In genomic region chr22:29115682-29116313, GRCh38 we compare ENCODE assay signal across 31 cellular contexts. TPM values are rescaled to one million over a fixed set of nuclear protein-coding genes. Genes with fewer than 3 reads are reported as not detected.
DNase-seq lines count a peak whose midpoint lies in the region; ATAC-seq, FAIRE-seq and TF ChIP-seq lines count a peak whose summit lies in the region.
"Had no signal": no experiment of that assay in that cellular context is flagged by ENCODE, and none has a peak within 500 bp of the region (broad histone marks: within the 10 kb centered on the region; RNA-seq: fewer than 3 reads in every experiment).

No MANE protein-coding gene starts in this region.

- H3K27ac Mint-ChIP-seq in activated CD8-positive, alpha-beta memory T cell treated with anti-CD3 and anti-CD28 coated beads, Interleukin-2, amount 10 ng/mL, durations not matched to agents 7 days and 5 days = peak overlapping the region; percentile 41
- H3K27ac Mint-ChIP-seq in neural progenitor cell = peak overlapping the region; percentile 2
- H3K27ac Mint-ChIP-seq: activated naive CD4-positive, alpha-beta T cell treated with anti-CD3 and anti-CD28 coated beads, Interleukin-2, amount 50 U/mL, for 72 hours; activated T-helper 17 cell treated with anti-CD3 and anti-CD28 coated beads, Interleukin-2, amount 50 U/mL, for 72 hours had no signal

- H3K4me1 ChIP-seq in left ventricle myocardium inferior (peaks cover 21% of the 10 kb centered on the region), neural progenitor cell (no peaks in the 10 kb centered on the region), PC-3 (ENCODE audit: insufficient read depth, low read length) (peaks cover 16% of the 10 kb centered on the region)
- H3K4me1 ChIP-seq: ascending aorta, BLaER1 had no signal

- no peak for TF ChIP-seq POLR2A in H54 (IDR thresholded peaks at IDR 0.05; ENCODE audit: low read depth, low read length)

- H3K36me3 Mint-ChIP-seq in activated CD8-positive, alpha-beta memory T cell treated with anti-CD3 and anti-CD28 coated beads, Interleukin-2, amount 10 ng/mL, durations not matched to agents 7 days and 5 days = peaks cover 19% of the 10 kb centered on the region
- H3K36me3 Mint-ChIP-seq in neural progenitor cell = peaks cover 15% of the 10 kb centered on the region

- no TSS peak for BruUV-seq in PC-3 (replicated peaks; lab: Mats Ljungman, UMichigan)

- H3K4me2 ChIP-seq in neural progenitor cell = no peak overlapping the region
- H3K4me2 ChIP-seq in PC-3 (ENCODE audit: low read length) = no peak overlapping the region
- H3K4me2 ChIP-seq: BLaER1 had no signal

- H2AFZ ChIP-seq in neural progenitor cell (replicated peaks) (no peak overlapping the region), PC-3 (ENCODE audit: low read length) (no peak overlapping the region)

- H3K9ac ChIP-seq in neural progenitor cell = no peak overlapping the region
- no peak overlapping the region for H3K9ac ChIP-seq in PC-3 (ENCODE audit: low read length)
- H3K9ac ChIP-seq: BLaER1 had no signal

- peaks cover 3% of the 10 kb centered on the region for H3K9me3 ChIP-seq in left ventricle myocardium inferior (replicated peaks)
- H3K9me3 ChIP-seq in neural progenitor cell (ENCODE audit: low read depth) = no peaks in the 10 kb centered on the region
- H3K9me3 ChIP-seq in PC-3 (ENCODE audit: low read length) = no peaks in the 10 kb centered on the region
- H3K9me3 ChIP-seq: ascending aorta, left lung, thyroid gland had no signal

- peaks cover 39% of the 10 kb centered on the region for H3K4me1 Mint-ChIP-seq in activated CD8-positive, alpha-beta memory T cell treated with anti-CD3 and anti-CD28 coated beads, Interleukin-2, amount 10 ng/mL, durations not matched to agents 7 days and 5 days
- H3K4me1 Mint-ChIP-seq in neural progenitor cell = peaks cover 9% of the 10 kb centered on the region

- H3K27me3 ChIP-seq in left ventricle myocardium inferior (ENCODE audit: low read depth) (no peaks in the 10 kb centered on the region), neural progenitor cell (no peaks in the 10 kb centered on the region), PC-3 (ENCODE audit: low read length) (no peaks in the 10 kb centered on the region)
- H3K27me3 ChIP-seq: ascending aorta, BLaER1, heart right ventricle, left lung, MG63, thyroid gland had no signal

- peak; percentile 13 for ATAC-seq in activated CD8-positive, alpha-beta memory T cell treated with anti-CD3 and anti-CD28 coated beads, Interleukin-2, amount 10 ng/mL, durations not matched to agents 7 days and 5 days
- ATAC-seq in PC-3 = no peak
- ATAC-seq: activated naive CD4-positive, alpha-beta T cell treated with anti-CD3 and anti-CD28 coated beads, Interleukin-2, amount 50 U/mL, for 72 hours; activated T-helper 17 cell treated with anti-CD3 and anti-CD28 coated beads, Interleukin-2, amount 50 U/mL, for 72 hours; left lung; sciatic nerve; stimulated activated naive CD8-positive, alpha-beta T cell treated with anti-CD3 and anti-CD28 coated beads, Interleukin-15, Interleukin-2, amounts not matched to agents 100 U/mL and 50 U/mL, for 24 hours had no signal

- no peak overlapping the region for H3K4me3 Mint-ChIP-seq in activated CD8-positive, alpha-beta memory T cell treated with anti-CD3 and anti-CD28 coated beads, Interleukin-2, amount 10 ng/mL, durations not matched to agents 7 days and 5 days
- H3K4me3 Mint-ChIP-seq in neural progenitor cell = no peak overlapping the region
- H3K4me3 Mint-ChIP-seq: activated T-helper 17 cell treated with anti-CD3 and anti-CD28 coated beads, Interleukin-2, amount 50 U/mL, for 72 hours had no signal

- TF ChIP-seq CTCF in left ventricle myocardium inferior (IDR thresholded peaks at IDR 0.05; ENCODE audit: borderline replicate concordance) (no peak), neural progenitor cell (IDR thresholded peaks at IDR 0.05) (no peak), PC-3 (conservative IDR thresholded peaks at IDR 0.05; ENCODE audit: low read depth, low read length) (no peak), GM13976 (IDR thresholded peaks at IDR 0.05; ENCODE audit: borderline replicate concordance, control extremely low read depth, extremely low read depth, insufficient read depth, missing control alignments) (no peak)

- CTCF ChIA-PET in activated CD8-positive, alpha-beta memory T cell treated with anti-CD3 and anti-CD28 coated beads, Interleukin-2, amount 10 ng/mL, durations not matched to agents 7 days and 5 days (lab: Charles Lee) = interaction anchor here (2.1 kb wide), 1 partner anchor 38 kb away, joined by 11 read pairs; no protein-coding TSS in a partner anchor
- CTCF ChIA-PET in PC-3 (lab: Charles Lee) = no interaction called here

- H3F3A ChIP-seq in neural progenitor cell (ENCODE audit: low read depth) (no peaks in the 10 kb centered on the region), PC-3 (ENCODE audit: low read length, unreplicated experiment) (no peaks in the 10 kb centered on the region)

- in situ Hi-C loops in GM13976 (cut with MboI; ENCODE audit: low sequenced_read_pairs, unreplicated experiment) = no loop called here

- H4K20me1 ChIP-seq in neural progenitor cell (ENCODE audit: low read depth) = no peaks in the 10 kb centered on the region
- H4K20me1 ChIP-seq in PC-3 (ENCODE audit: low read length) = no peaks in the 10 kb centered on the region
- H4K20me1 ChIP-seq: BLaER1 had no signal

- peaks cover 9% of the 10 kb centered on the region for H3K9me3 Mint-ChIP-seq in activated CD8-positive, alpha-beta memory T cell treated with anti-CD3 and anti-CD28 coated beads, Interleukin-2, amount 10 ng/mL, durations not matched to agents 7 days and 5 days (ENCODE audit: low read depth)
- H3K9me3 Mint-ChIP-seq in neural progenitor cell = peaks cover 7% of the 10 kb centered on the region

- H3K27me3 Mint-ChIP-seq in activated CD8-positive, alpha-beta memory T cell treated with anti-CD3 and anti-CD28 coated beads, Interleukin-2, amount 10 ng/mL, durations not matched to agents 7 days and 5 days = peaks cover 35% of the 10 kb centered on the region
- peaks cover 4% of the 10 kb centered on the region for H3K27me3 Mint-ChIP-seq in neural progenitor cell (ENCODE audit: insufficient read depth, low read depth)

- no peaks in the 10 kb centered on the region for H3K9me2 ChIP-seq in PC-3 (replicated peaks; ENCODE audit: low read length)

- no peak for DNase-seq in activated CD8-positive, alpha-beta memory T cell treated with anti-CD3 and anti-CD28 coated beads, Interleukin-2, amount 10 ng/mL, durations not matched to agents 7 days and 5 days
- DNase-seq in activated CD8-positive, alpha-beta memory T cell treated with anti-CD3 and anti-CD28 coated beads for 24 hours = no peak
- DNase-seq in OCI-M1 (lab: John Stamatoyannopoulos, UW) (peak; percentile 15), left ventricle myocardium inferior (no peak), neural progenitor cell (ENCODE audit: low spot score) (no peak), H54 (ENCODE audit: insufficient read length, low spot score) (no peak), PC-3 (no peak), GM13976 (ENCODE audit: low spot score) (no peak)
- DNase-seq: activated CD4-positive, alpha-beta T cell treated with anti-CD3 and anti-CD28 coated beads for 48 hours; Calu3; heart right ventricle; left lung; MG63; NCI-H1436; NCI-H2107; NCI-H510A; posterior cingulate gyrus; stimulated activated CD4-positive, alpha-beta T cell treated with anti-CD3 and anti-CD28 coated beads, Interleukin-15, amount 100 ng/mL, for 24 hours; stimulated activated naive CD8-positive, alpha-beta T cell treated with anti-CD3 and anti-CD28 coated beads, Interleukin-15, Interleukin-2, amounts not matched to agents 100 U/mL and 50 U/mL, for 24 hours; thyroid gland had no signal

- H3K79me2 ChIP-seq in neural progenitor cell (ENCODE audit: low read depth) (no peaks in the 10 kb centered on the region), PC-3 (ENCODE audit: low read length) (no peaks in the 10 kb centered on the region)

- H3K36me3 ChIP-seq in left ventricle myocardium inferior (no peaks in the 10 kb centered on the region), neural progenitor cell (no peaks in the 10 kb centered on the region), PC-3 (ENCODE audit: low read depth, low read length) (no peaks in the 10 kb centered on the region)
- H3K36me3 ChIP-seq: ascending aorta, BLaER1, heart right ventricle, left lung, MG63, thyroid gland had no signal

- POLR2A ChIA-PET in PC-3 (lab: Charles Lee; ENCODE audit: unreplicated experiment) = no interaction called here

- intact Hi-C loops in left ventricle myocardium inferior (cut with micrococcal nuclease) = no loop called here
- intact Hi-C loops in PC-3 (cut with micrococcal nuclease) = no loop called here

- H3K27ac ChIP-seq in left ventricle myocardium inferior (replicated peaks) = peak overlapping the region; percentile 53
- H3K27ac ChIP-seq in neural progenitor cell = no peak overlapping the region
- H3K27ac ChIP-seq in PC-3 (ENCODE audit: low read length) = no peak overlapping the region
- H3K27ac ChIP-seq: ascending aorta, BLaER1, left lung, SK-N-MC, thyroid gland, VCaP had no signal

- H3K4me3 ChIP-seq in left ventricle myocardium inferior (no peak overlapping the region), neural progenitor cell (no peak overlapping the region), PC-3 (ENCODE audit: low read length) (no peak overlapping the region)
- H3K4me3 ChIP-seq: ascending aorta, BLaER1, heart right ventricle, left lung, MG63, SK-N-MC, thyroid gland had no signal

- no peak for FAIRE-seq in H54 (lab: Jason Lieb, UNC)
- FAIRE-seq: endothelial cell of umbilical vein had no signal

RNA-seq across cellular contexts. Expression of gene KREMEN1, which starts 43.0 kb away (rescaled TPM):
- under 1 TPM; 0.09 to 0.47 TPM for total RNA-seq in activated CD8-positive, alpha-beta memory T cell treated with anti-CD3 and anti-CD28 coated beads, Interleukin-2, amount 10 ng/mL, durations not matched to agents 7 days and 5 days
- total RNA-seq in left ventricle myocardium inferior (102 TPM), neural progenitor cell (ENCODE audit: low replicate concordance) (1.4 and 1.9 TPM in 2 replicates), PC-3 (2014; rRNA removed) (2.7 and 4.1 TPM in 2 replicates)

RNA-seq across cellular contexts. Expression of gene C22orf31, which starts 54.2 kb away (rescaled TPM):
- not detected for total RNA-seq in activated CD8-positive, alpha-beta memory T cell treated with anti-CD3 and anti-CD28 coated beads, Interleukin-2, amount 10 ng/mL, durations not matched to agents 7 days and 5 days
- total RNA-seq in left ventricle myocardium inferior (0.30 TPM), neural progenitor cell (ENCODE audit: low replicate concordance) (not detected in 2 replicates), PC-3 (2014; rRNA removed) (not detected in 2 replicates)
- total RNA-seq: A673; activated naive CD4-positive, alpha-beta T cell treated with anti-CD3 and anti-CD28 coated beads, Interleukin-2, amount 50 U/mL, for 72 hours; activated T-helper 17 cell treated with anti-CD3 and anti-CD28 coated beads, Interleukin-2, amount 50 U/mL, for 72 hours; ascending aorta; Calu3; Daoy; endothelial cell of umbilical vein; sciatic nerve; T-helper 2 cell treated with Interferon-gamma antibody and Interleukin-4, amounts not matched to agents 100 ng/mL and 5 ng/mL, for 36 hours; thyroid gland had no signal

Comparison
In these comparisons a context has a peak if more than half of its experiments do, and no peak if none do; other contexts are left out.
1. RNA of gene KREMEN1, which starts 43.0 kb away (total RNA-seq): 102 TPM in left ventricle myocardium inferior (single experiment); 2.7 to 4.1 TPM in PC-3, 1.4 to 1.9 TPM in neural progenitor cell and 0.09 to 0.47 TPM in activated CD8-positive, alpha-beta memory T cell treated with anti-CD3 and anti-CD28 coated beads, Interleukin-2, amount 10 ng/mL, durations not matched to agents 7 days and 5 days; every median in the first group is over 10 times any median in the second.